In genomic region chr11:121967131-121967689, GRCh38 we compare ENCODE assay signal across 19 cellular contexts.
DNase-seq lines count a peak whose midpoint lies in the region; ATAC-seq and TF ChIP-seq lines count a peak whose summit lies in the region.
"Had no signal": no experiment of that assay in that cellular context is flagged by ENCODE, and none has a peak within 500 bp of the region (broad histone marks: within the 10 kb centered on the region; RNA-seq: fewer than 3 reads in every experiment).

No MANE protein-coding gene starts in this region.

- H3K9me3 Mint-ChIP-seq in H9 (peaks cover 0 to 2% of the 10 kb centered on the region in 2 experiments; a peak in 1 of 5 replicates), brain (peaks cover 5 to 12% (median 9%) of the 10 kb centered on the region in 5 experiments)
- no peaks in the 10 kb centered on the region for H3K9me3 Mint-ChIP-seq in activated naive CD4-positive, alpha-beta T cell treated with anti-CD3 and anti-CD28 coated beads, Interleukin-2, amount 10 ng/mL, durations not matched to agents 7 days and 5 days
- H3K9me3 Mint-ChIP-seq: HFFc6 had no signal

- H3K27ac ChIP-seq in H9 (ENCODE audit: insufficient read length, low read depth, low read length), result no peak overlapping the region
- H3K27ac ChIP-seq: A549, C4-2B, SJCRH30 had no signal

- no peak overlapping the region for H2BK12ac ChIP-seq in H9 (ENCODE audit: insufficient read length, low read depth, low read length)

- H3K36me3 Mint-ChIP-seq in H9 (ENCODE audit: insufficient read depth in 1 of 3, low read depth in 3 of 3) (0 out of 7 replicates have a peak, but pooled peaks cover 0 to 5% (median 0%) of the 10 kb centered on the region in 3 experiments), brain (no peaks in the 10 kb centered on the region)
- H3K36me3 Mint-ChIP-seq in activated naive CD4-positive, alpha-beta T cell treated with anti-CD3 and anti-CD28 coated beads, Interleukin-2, amount 10 ng/mL, durations not matched to agents 7 days and 5 days, result no peaks in the 10 kb centered on the region

- DNase-seq in H9 (no peak), left lobe of liver (ENCODE audit: low spot score) (no peak), sciatic nerve (ENCODE audit: low spot score) (no peak), germinal center (ENCODE audit: low spot score) (no peak), GM03348 (ENCODE audit: low spot score) (no peak), dedifferentiated amniotic fluid mesenchymal stem cell (ENCODE audit: extremely low spot score) (no peak)
- DNase-seq in activated naive CD4-positive, alpha-beta T cell treated with anti-CD3 and anti-CD28 coated beads, Interleukin-2, amount 10 ng/mL, durations not matched to agents 7 days and 5 days, result no peak
- DNase-seq: DMS153; EL; HFFc6; MV-4-11; NCI-H1417 treated with DMSO at 0.1 percent for 48 hours; NCI-H526 treated with DMSO at 0.1 percent for 48 hours; NK-92 treated with Interleukin-12 subunit alpha and Interleukin-12 subunit beta, amount 100 ng/mL, for 24 hours; PC-3; SJCRH30 had no signal

- H3K9ac ChIP-seq in H9 (ENCODE audit: extremely low read depth, insufficient read length, low read length), result no peak overlapping the region

- H2AFZ ChIP-seq in H9 (ENCODE audit: low read length), result peak overlapping the region; percentile 14

- no peak overlapping the region for H2AK5ac ChIP-seq in H9 (ENCODE audit: insufficient read length, low read length)

- no peaks in the 10 kb centered on the region for H3K9me3 ChIP-seq in H9 (ENCODE audit: control insufficient read depth, low read depth, low read length)
- H3K9me3 ChIP-seq: A549, SJCRH30 had no signal

- no peak overlapping the region for H3K56ac ChIP-seq in H9 (ENCODE audit: insufficient read length, low read depth, low read length)

- H3K27ac Mint-ChIP-seq in H9, result no peak overlapping the region; a peak in 1 of 7 replicates
- H3K27ac Mint-ChIP-seq in brain, result peak overlapping the region; percentile 66 to 97 (median 87)
- no peak overlapping the region for H3K27ac Mint-ChIP-seq in activated naive CD4-positive, alpha-beta T cell treated with anti-CD3 and anti-CD28 coated beads, Interleukin-2, amount 10 ng/mL, durations not matched to agents 7 days and 5 days
- H3K27ac Mint-ChIP-seq: HFFc6 had no signal

- H3K27me3 Mint-ChIP-seq in H9 (ENCODE audit: low read depth) (no peaks in the 10 kb centered on the region; the same call in 1 of the 2 replicates), brain (no peaks in the 10 kb centered on the region)
- H3K27me3 Mint-ChIP-seq in activated naive CD4-positive, alpha-beta T cell treated with anti-CD3 and anti-CD28 coated beads, Interleukin-2, amount 10 ng/mL, durations not matched to agents 7 days and 5 days, result no peaks in the 10 kb centered on the region

- H4K20me1 ChIP-seq in H9 (ENCODE audit: control insufficient read depth, insufficient read depth, insufficient read length), result no peaks in the 10 kb centered on the region

- no peak overlapping the region for H2BK15ac ChIP-seq in H9 (ENCODE audit: low read depth, low read length)

- H3K79me2 ChIP-seq in H9 (ENCODE audit: insufficient read depth, low read length), result no peaks in the 10 kb centered on the region

- H3K14ac ChIP-seq in H9 (ENCODE audit: insufficient read depth, low read length), result no peak overlapping the region

- no peak overlapping the region for H2BK5ac ChIP-seq in H9 (ENCODE audit: insufficient read length, low read length)

- no peak overlapping the region for H3T11ph ChIP-seq in H9 (ENCODE audit: low read length)

- CTCF ChIA-PET in activated naive CD4-positive, alpha-beta T cell treated with anti-CD3 and anti-CD28 coated beads, Interleukin-2, amount 10 ng/mL, durations not matched to agents 7 days and 5 days (lab: Charles Lee), result no interaction called here

- no peaks in the 10 kb centered on the region; the same call in 1 of the 2 replicates for H3K4me1 ChIP-seq in H9 (ENCODE audit: insufficient read depth, low read length)

- H3K4me2 ChIP-seq in H9 (ENCODE audit: insufficient read depth, insufficient read length, low read length), result no peak overlapping the region
- H3K4me2 ChIP-seq: A549 had no signal

- H3K4me1 Mint-ChIP-seq in H9 (peaks cover 13 to 17% of the 10 kb centered on the region in 2 experiments), brain (peaks cover 52% of the 10 kb centered on the region)
- peaks cover 2% of the 10 kb centered on the region for H3K4me1 Mint-ChIP-seq in activated naive CD4-positive, alpha-beta T cell treated with anti-CD3 and anti-CD28 coated beads, Interleukin-2, amount 10 ng/mL, durations not matched to agents 7 days and 5 days

- no peaks in the 10 kb centered on the region for H3K27me3 ChIP-seq in H9 (ENCODE audit: insufficient read depth, low read length)
- H3K27me3 ChIP-seq: SJCRH30 had no signal

- intact Hi-C loops in sciatic nerve (cut with DNase I), result no loop called here

- TF ChIP-seq CTCF in H9 (conservative IDR thresholded peaks at IDR 0.05) (no peak), brain (conservative IDR thresholded peaks at IDR 0.05) (no peak)

- no peak overlapping the region for H4K91ac ChIP-seq in H9 (ENCODE audit: insufficient read length, low read depth, low read length)

- H4K8ac ChIP-seq in H9 (replicated peaks; ENCODE audit: insufficient read length, low read depth, low read length), result no peak overlapping the region

- no peak overlapping the region for H3K23ac ChIP-seq in H9 (ENCODE audit: insufficient read length, low read depth, low read length)

- no peaks in the 10 kb centered on the region for H3K23me2 ChIP-seq in H9 (ENCODE audit: insufficient read length, low read depth, low read length, poor library complexity, severe bottlenecking)

- H3K18ac ChIP-seq in H9 (ENCODE audit: insufficient read length, low read depth, low read length), result no peak overlapping the region

- H3K4me3 Mint-ChIP-seq in H9, result no peak overlapping the region
- H3K4me3 Mint-ChIP-seq in brain, result peak overlapping the region in 4 of 5 experiments; percentile 26 to 76 (median 46)
- H3K4me3 Mint-ChIP-seq in activated naive CD4-positive, alpha-beta T cell treated with anti-CD3 and anti-CD28 coated beads, Interleukin-2, amount 10 ng/mL, durations not matched to agents 7 days and 5 days, result no peak overlapping the region
- H3K4me3 Mint-ChIP-seq: HFFc6 had no signal

- no peak overlapping the region for H2BK120ac ChIP-seq in H9 (ENCODE audit: low read depth, low read length, poor library complexity, severe bottlenecking)

- no CpG with 5 or more reads among the region's 10 CpGs for WGBS in H9 (ENCODE audit: extremely low coverage, insufficient read length, low lambda C conversion rate)

- H4K5ac ChIP-seq in H9 (ENCODE audit: insufficient read length, low read depth, low read length), result no peak overlapping the region

- H2BK20ac ChIP-seq in H9 (ENCODE audit: low read depth, low read length, poor library complexity, severe bottlenecking), result no peak overlapping the region

- ATAC-seq in left lobe of liver, result peak; percentile 29
- ATAC-seq in sciatic nerve, result peak; percentile 91
- ATAC-seq: A549, PC-3 had no signal

- H3K4ac ChIP-seq in H9 (ENCODE audit: low read depth, low read length), result no peak overlapping the region

- no peaks in the 10 kb centered on the region for H3K79me1 ChIP-seq in H9 (ENCODE audit: insufficient read depth, low read depth, low read length, poor library complexity, severe bottlenecking)

Comparison
In these comparisons a context has a peak if more than half of its experiments do, and no peak if none do; other contexts are left out.
1. H3K27ac Mint-ChIP-seq: peak in brain (5 of 5); none in H9 (0 of 3) and activated naive CD4-positive, alpha-beta T cell treated with anti-CD3 and anti-CD28 coated beads, Interleukin-2, amount 10 ng/mL, durations not matched to agents 7 days and 5 days (single experiment).
2. H3K4me3 Mint-ChIP-seq: peak in brain (4 of 5); none in H9 (0 of 2) and activated naive CD4-positive, alpha-beta T cell treated with anti-CD3 and anti-CD28 coated beads, Interleukin-2, amount 10 ng/mL, durations not matched to agents 7 days and 5 days (single experiment).